Comparison of ENCODE assay signal across 23 cellular contexts in genomic region chr6:21070620-21071019, GRCh38.
"Had no signal": no experiment of that assay in that cellular context is flagged by ENCODE, and none has a peak within 500 bp of the region (broad histone marks: within the 10 kb centered on the region; RNA-seq: fewer than 3 reads in every experiment).

No MANE protein-coding gene starts in this region.

- H3K27me3 ChIP-seq: colonic mucosa, esophagus muscularis mucosa, hepatocyte, right lobe of liver, suprapubic skin, transverse colon, upper lobe of right lung, uterus had no signal

- ATAC-seq: effector memory CD8-positive, alpha-beta T cell; left lobe of liver; naive thymus-derived CD8-positive, alpha-beta T cell; right lobe of liver; stimulated activated naive CD8-positive, alpha-beta T cell treated with anti-CD3 and anti-CD28 coated beads, Interleukin-15, amount 100 ng/mL, for 72 hours; upper lobe of right lung had no signal

- H3K4me3 Mint-ChIP-seq: dendritic cell treated with granulocyte-macrophage colony-stimulating factor and Interleukin-4, amounts not matched to agents 40 ng/mL and 50 ng/mL, for 4 days; effector memory CD8-positive, alpha-beta T cell; naive thymus-derived CD8-positive, alpha-beta T cell; nephron progenitor cell; stimulated activated naive CD8-positive, alpha-beta T cell treated with anti-CD3 and anti-CD28 coated beads, Interleukin-15, amount 100 ng/mL, for 72 hours had no signal

- H3K4me1 Mint-ChIP-seq: naive thymus-derived CD8-positive, alpha-beta T cell had no signal

- H3K4me1 ChIP-seq: colonic mucosa, esophagus muscularis mucosa, right lobe of liver, suprapubic skin, transverse colon, upper lobe of right lung, uterus had no signal

- H3K9me3 ChIP-seq: colonic mucosa, right lobe of liver, transverse colon, upper lobe of right lung, uterus had no signal

- H3K27me3 Mint-ChIP-seq: dendritic cell treated with granulocyte-macrophage colony-stimulating factor and Interleukin-4, amounts not matched to agents 40 ng/mL and 50 ng/mL, for 4 days; effector memory CD8-positive, alpha-beta T cell; naive thymus-derived CD8-positive, alpha-beta T cell; stimulated activated naive CD8-positive, alpha-beta T cell treated with anti-CD3 and anti-CD28 coated beads, Interleukin-15, amount 100 ng/mL, for 72 hours had no signal

- DNase-seq: colonic mucosa; effector memory CD8-positive, alpha-beta T cell; head of caudate nucleus; kidney; naive thymus-derived CD8-positive, alpha-beta T cell; nephron progenitor cell; nucleus accumbens; retina; right lobe of liver; small intestine; stimulated activated CD4-positive, alpha-beta T cell treated with anti-CD3 and anti-CD28 coated beads, Interleukin-15, amount 100 ng/mL, for 24 hours; stimulated activated CD4-positive, alpha-beta T cell treated with anti-CD3 and anti-CD28 coated beads, Interleukin-2, amount 100 ng/mL, for 48 hours; stimulated activated naive CD4-positive, alpha-beta T cell; stimulated activated naive CD8-positive, alpha-beta T cell treated with anti-CD3 and anti-CD28 coated beads, Interleukin-15, amount 100 ng/mL, for 72 hours; transverse colon; upper lobe of right lung; uterus had no signal

- H3K27ac Mint-ChIP-seq: dendritic cell treated with granulocyte-macrophage colony-stimulating factor and Interleukin-4, amounts not matched to agents 40 ng/mL and 50 ng/mL, for 4 days; effector memory CD8-positive, alpha-beta T cell; naive thymus-derived CD8-positive, alpha-beta T cell; nephron progenitor cell had no signal

- H3K36me3 ChIP-seq: colonic mucosa, right lobe of liver, suprapubic skin, transverse colon, upper lobe of right lung, uterus had no signal

- H3K27ac ChIP-seq: colonic mucosa, esophagus muscularis mucosa, hepatocyte, right lobe of liver, suprapubic skin, transverse colon, upper lobe of right lung, uterus had no signal

- H3K4me3 ChIP-seq: colonic mucosa, esophagus muscularis mucosa, hepatocyte, lung, right lobe of liver, suprapubic skin, transverse colon, upper lobe of right lung, uterus had no signal
